Comparison of ENCODE assay signal across 21 cellular contexts in genomic region chr17:2932946-2933345, GRCh38.
"Had no signal": no experiment of that assay in that cellular context is flagged by ENCODE, and none has a peak within 500 bp of the region (broad histone marks: within the 10 kb centered on the region; RNA-seq: fewer than 3 reads in every experiment).

No MANE protein-coding gene starts in this region.

- H3K27ac Mint-ChIP-seq: activated B cell treated with CpG ODN at 0.5 μM for 24 hours; activated CD4-positive, alpha-beta memory T cell treated with anti-CD3 and anti-CD28 coated beads for 36 hours; activated naive CD8-positive, alpha-beta T cell treated with anti-CD3 and anti-CD28 coated beads for 36 hours; dendritic cell treated with granulocyte-macrophage colony-stimulating factor and Interleukin-4, amounts not matched to agents 40 ng/mL and 50 ng/mL, for 4 days; memory B cell; stimulated activated naive B cell treated with anti-CD40 and anti-IgM and Interleukin-4, amounts not matched to agents 10 μg/mL and 1 μg/mL and 100 μg/mL, for 72 hours had no signal

- H3K27me3 ChIP-seq: cardiac muscle cell, neutrophil had no signal

- H3K4me3 ChIP-seq: cardiac muscle cell, esophagus squamous epithelium, spleen had no signal

- H3K9me3 ChIP-seq: esophagus squamous epithelium, neutrophil, spleen had no signal

- H3K4me3 Mint-ChIP-seq: activated B cell treated with CpG ODN at 0.5 μM for 24 hours; activated CD4-positive, alpha-beta memory T cell treated with anti-CD3 and anti-CD28 coated beads for 36 hours; activated naive CD8-positive, alpha-beta T cell treated with anti-CD3 and anti-CD28 coated beads for 36 hours; dendritic cell treated with granulocyte-macrophage colony-stimulating factor and Interleukin-4, amounts not matched to agents 40 ng/mL and 50 ng/mL, for 4 days; immature natural killer cell; memory B cell; stimulated activated naive B cell treated with anti-CD40 and anti-IgM and Interleukin-4, amounts not matched to agents 10 μg/mL and 1 μg/mL and 100 μg/mL, for 72 hours had no signal

- H3K9ac ChIP-seq: parathyroid adenoma had no signal

- H3K9me3 Mint-ChIP-seq: activated B cell treated with CpG ODN at 0.5 μM for 24 hours; activated CD4-positive, alpha-beta memory T cell treated with anti-CD3 and anti-CD28 coated beads for 36 hours; activated naive CD8-positive, alpha-beta T cell treated with anti-CD3 and anti-CD28 coated beads for 36 hours; dendritic cell treated with granulocyte-macrophage colony-stimulating factor and Interleukin-4, amounts not matched to agents 40 ng/mL and 50 ng/mL, for 4 days; immature natural killer cell; memory B cell; stimulated activated naive B cell treated with anti-CD40 and anti-IgM and Interleukin-4, amounts not matched to agents 10 μg/mL and 1 μg/mL and 100 μg/mL, for 72 hours had no signal

- H3K27ac ChIP-seq: cardiac muscle cell, esophagus squamous epithelium, neutrophil, parathyroid adenoma, spleen had no signal

- H2AFZ ChIP-seq: parathyroid adenoma had no signal

- H3K4me1 ChIP-seq: parathyroid adenoma had no signal

- H3K27me3 Mint-ChIP-seq: activated CD4-positive, alpha-beta memory T cell treated with anti-CD3 and anti-CD28 coated beads for 36 hours; dendritic cell treated with granulocyte-macrophage colony-stimulating factor and Interleukin-4, amounts not matched to agents 40 ng/mL and 50 ng/mL, for 4 days had no signal

- DNase-seq: activated B cell treated with CpG ODN at 0.5 μM for 24 hours; activated CD4-positive, alpha-beta memory T cell treated with anti-CD3 and anti-CD28 coated beads for 36 hours; activated CD4-positive, alpha-beta T cell treated with anti-CD3 and anti-CD28 coated beads for 4 hours; activated naive CD8-positive, alpha-beta T cell treated with anti-CD3 and anti-CD28 coated beads for 36 hours; amygdala; effector memory CD4-positive, alpha-beta T cell; esophagus squamous epithelium; immature natural killer cell; kidney glomerular epithelial cell; left ventricle myocardium superior; naive B cell; spleen; stimulated activated CD4-positive, alpha-beta T cell treated with anti-CD3 and anti-CD28 coated beads, Interleukin-4, amount 100 ng/mL, for 4 hours; stimulated activated naive B cell treated with anti-CD40 and anti-IgM and Interleukin-4, amounts not matched to agents 10 μg/mL and 1 μg/mL and 100 μg/mL, for 72 hours; T-helper 2 cell had no signal

- H3K36me3 ChIP-seq: cardiac muscle cell, esophagus squamous epithelium had no signal

- H3K79me2 ChIP-seq: parathyroid adenoma had no signal

- ATAC-seq: left ventricle myocardium superior; sciatic nerve; stimulated activated naive B cell treated with anti-CD40 and anti-IgM and Interleukin-4, amounts not matched to agents 10 μg/mL and 1 μg/mL and 100 μg/mL, for 72 hours had no signal

- H3K36me3 Mint-ChIP-seq: activated CD4-positive, alpha-beta memory T cell treated with anti-CD3 and anti-CD28 coated beads for 36 hours; activated naive CD8-positive, alpha-beta T cell treated with anti-CD3 and anti-CD28 coated beads for 36 hours; stimulated activated naive B cell treated with anti-CD40 and anti-IgM and Interleukin-4, amounts not matched to agents 10 μg/mL and 1 μg/mL and 100 μg/mL, for 72 hours had no signal
